ENCODE assay signal across 8 cellular contexts in the genomic region with DNA sequence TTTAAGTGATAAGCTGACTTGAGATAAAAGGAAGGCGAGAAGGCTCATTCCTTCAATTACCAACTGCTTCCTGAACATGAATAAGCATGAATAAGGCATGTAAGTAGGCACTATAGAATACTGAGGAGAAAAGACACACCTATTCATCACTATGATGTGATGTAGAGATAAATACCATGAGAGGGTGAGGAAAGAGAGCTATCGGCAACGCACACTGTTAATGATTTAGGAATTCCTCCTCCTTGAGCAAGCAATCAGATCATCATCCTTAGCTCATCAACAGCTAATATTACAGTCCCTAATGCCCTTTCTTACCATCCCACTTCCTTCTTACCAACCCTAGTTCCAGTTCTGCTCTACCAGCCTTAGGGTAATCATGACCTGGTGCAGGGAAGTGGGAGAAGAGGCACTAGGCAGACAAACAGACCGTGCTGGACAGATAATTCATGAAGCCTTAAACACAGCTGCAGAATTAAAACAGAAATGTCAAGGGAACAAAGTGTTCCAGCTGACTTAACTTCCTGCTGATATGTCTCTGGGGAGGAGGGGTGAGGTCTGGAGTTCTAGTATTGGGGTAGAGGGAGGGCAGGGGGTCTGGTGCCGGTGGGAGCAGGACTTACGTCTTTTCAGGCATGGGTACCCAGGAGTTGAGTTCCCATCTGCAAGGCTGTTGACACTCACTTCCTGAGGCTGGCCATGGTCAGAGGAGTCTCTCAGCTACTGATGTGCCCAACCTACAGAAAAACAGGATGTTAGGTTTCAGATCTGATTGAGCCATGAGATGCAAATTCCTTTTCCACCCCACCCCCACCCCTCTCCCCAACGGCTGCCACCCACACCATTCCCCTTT. TPM values are rescaled to one million over a fixed set of nuclear protein-coding genes. Genes with fewer than 3 reads are reported as not detected.
DNase-seq lines count a peak whose midpoint lies in the region; ATAC-seq, FAIRE-seq and TF ChIP-seq lines count a peak whose summit lies in the region.

No MANE protein-coding gene starts in this region.

- intact Hi-C loops in CD4-positive, alpha-beta T cell (cut with DNase I, micrococcal nuclease) = loop anchor here in 1 of 2 experiments (2.0 kb wide), 1 partner anchor 15 kb away; no protein-coding TSS in a partner anchor
- intact Hi-C loops in posterior vena cava (cut with DNase I) = no loop called here

- H3K4me3 ChIP-seq in astrocyte (ENCODE audit: insufficient read depth, low read depth, low read length) (no peak overlapping the region), kidney epithelial cell (ENCODE audit: low read depth, low read length) (no peak overlapping the region), thymus (ENCODE audit: low read length) (peak overlapping the region; percentile 40)

- FAIRE-seq in astrocyte (lab: Jason Lieb, UNC) = no peak

- POLR2A ChIA-PET in CD4-positive, alpha-beta T cell (lab: Charles Lee) = interaction anchor here (0.6 to 6.1 kb wide), 9 partner anchors 9 to 98 kb away, joined by 3 to 104 read pairs (median 4); partner anchors contain the start of gene RCSD1

- H3K4me1 Mint-ChIP-seq in CD4-positive, alpha-beta T cell (ENCODE audit: low read depth) = peaks cover 57% of the 10 kb centered on the region
- H3K4me1 Mint-ChIP-seq in astrocyte (ENCODE audit: low read depth, unreplicated experiment) = peaks cover 14% of the 10 kb centered on the region

- no peak overlapping the region for H3K9ac ChIP-seq in astrocyte (ENCODE audit: low read length)

- H3K4me3 Mint-ChIP-seq in CD4-positive, alpha-beta T cell = peak overlapping the region; percentile 69
- no peak overlapping the region for H3K4me3 Mint-ChIP-seq in astrocyte (ENCODE audit: unreplicated experiment)

- H3K27me3 ChIP-seq in CD4-positive, alpha-beta T cell (ENCODE audit: control insufficient read depth, insufficient read depth, low read length) = no peaks in the 10 kb centered on the region
- H3K27me3 ChIP-seq in astrocyte (ENCODE audit: insufficient read depth, low read length) (no peaks in the 10 kb centered on the region), kidney epithelial cell (ENCODE audit: control insufficient read depth, insufficient read depth, low read length) (no peaks in the 10 kb centered on the region), thymus (ENCODE audit: control insufficient read depth, insufficient read depth) (no peaks in the 10 kb centered on the region)

- TF ChIP-seq CTCF in CD4-positive, alpha-beta T cell (IDR thresholded peaks at IDR 0.05) = no peak
- TF ChIP-seq CTCF in astrocyte (IDR thresholded peaks at IDR 0.05; ENCODE audit: insufficient read depth, low read depth, low read length) (no peak), kidney epithelial cell (IDR thresholded peaks at IDR 0.05; ENCODE audit: insufficient read depth, low read length, poor library complexity, severe bottlenecking) (no peak)

- CTCF ChIA-PET in CD4-positive, alpha-beta T cell (lab: Charles Lee) = interaction anchor here (0.9 to 2.2 kb wide), 3 partner anchors 11 to 20 kb away, joined by 4 to 6 read pairs (median 5); no protein-coding TSS in a partner anchor

- no peaks in the 10 kb centered on the region for H3K9me3 ChIP-seq in CD4-positive, alpha-beta T cell (ENCODE audit: control insufficient read depth, low read length)
- H3K9me3 ChIP-seq in astrocyte (ENCODE audit: insufficient read depth, low read depth, low read length) (no peaks in the 10 kb centered on the region), thymus (ENCODE audit: control insufficient read depth) (no peaks in the 10 kb centered on the region)

- H3K36me3 ChIP-seq in astrocyte (ENCODE audit: insufficient read depth, low read length) (no peaks in the 10 kb centered on the region), kidney epithelial cell (ENCODE audit: control insufficient read depth, insufficient read depth, low read length) (no peaks in the 10 kb centered on the region), thymus (ENCODE audit: control insufficient read depth, insufficient read depth) (no peaks in the 10 kb centered on the region)

- H3K4me2 ChIP-seq in astrocyte (ENCODE audit: low read length) = peak overlapping the region; percentile 53

- H3K27me3 Mint-ChIP-seq in CD4-positive, alpha-beta T cell = no peaks in the 10 kb centered on the region
- peaks cover 4% of the 10 kb centered on the region for H3K27me3 Mint-ChIP-seq in astrocyte (ENCODE audit: low read depth, unreplicated experiment)

- H2AFZ ChIP-seq in astrocyte (ENCODE audit: low read depth, low read length) = peak overlapping the region; percentile 30

- 4% methylated on average over 7 of the region's 7 CpGs for WGBS in thymus

- no peaks in the 10 kb centered on the region for H4K20me1 ChIP-seq in astrocyte (ENCODE audit: insufficient read depth, low read length)

- peak; percentile 46 for ATAC-seq in CD4-positive, alpha-beta T cell (ENCODE audit: poor library complexity)
- peak; percentile 72 for ATAC-seq in GM21360 (IDR thresholded peaks at IDR 0.05; ENCODE audit: unreplicated experiment)

- no peaks in the 10 kb centered on the region for H3K79me2 ChIP-seq in astrocyte (ENCODE audit: insufficient read depth, low read length)

- peaks cover 7% of the 10 kb centered on the region for H3K4me1 ChIP-seq in astrocyte (ENCODE audit: insufficient read depth, low read length)
- peaks cover 29% of the 10 kb centered on the region for H3K4me1 ChIP-seq in thymus (ENCODE audit: control insufficient read depth, insufficient read depth, low read length)

- H3K9me3 Mint-ChIP-seq in CD4-positive, alpha-beta T cell = no peaks in the 10 kb centered on the region
- peaks cover 1% of the 10 kb centered on the region for H3K9me3 Mint-ChIP-seq in astrocyte (ENCODE audit: unreplicated experiment)

- H3K36me3 Mint-ChIP-seq in CD4-positive, alpha-beta T cell (ENCODE audit: low read depth) = no peaks in the 10 kb centered on the region
- no peaks in the 10 kb centered on the region for H3K36me3 Mint-ChIP-seq in astrocyte (ENCODE audit: low read depth, unreplicated experiment)

- in situ Hi-C loops in KBM-7 (cut with MboI; ENCODE audit: low pct_unique_long_range_greater_than_20kb, low sequenced_read_pairs) = no loop called here

- peak overlapping the region; percentile 62 for H3K27ac Mint-ChIP-seq in CD4-positive, alpha-beta T cell
- H3K27ac Mint-ChIP-seq in astrocyte (ENCODE audit: unreplicated experiment) = peak overlapping the region; percentile 22

- DNase-seq in CD4-positive, alpha-beta T cell = peak in 1 of 10 experiments; percentile 19
- DNase-seq in KBM-7 (peak; percentile 96), astrocyte (ENCODE audit: low read depth) (peak; percentile 50), kidney epithelial cell (ENCODE audit: low read depth) (peak; percentile 10), posterior vena cava (ENCODE audit: low spot score) (no peak), NCI-H510A (lab: John Stamatoyannopoulos, UW) (no peak)

- H3K27ac ChIP-seq in CD4-positive, alpha-beta T cell (ENCODE audit: low read depth, low read length) = peak overlapping the region; percentile 42
- no peak overlapping the region for H3K27ac ChIP-seq in astrocyte (ENCODE audit: low read depth, low read length)
- peak overlapping the region; percentile 84 for H3K27ac ChIP-seq in thymus (ENCODE audit: low read depth)

RNA-seq across cellular contexts. Expression of gene RCSD1, which starts 12.7 kb away (rescaled TPM):
- 10 to 100 TPM; 42.3 to 44.6 TPM for total RNA-seq in CD4-positive, alpha-beta T cell
- total RNA-seq in astrocyte (0.58 and 0.98 TPM in 2 replicates), kidney epithelial cell (0.21 TPM in 1 of 2 replicates, not detected in the other), posterior vena cava (10 to 100 TPM; 14.1 to 15.2 TPM)
- polyA plus RNA-seq in thymus = 69.4 TPM

Comparison
In these comparisons a context has a peak if more than half of its experiments do, and no peak if none do; other contexts are left out.
1. DNase-seq: peak in KBM-7 (single experiment), astrocyte (single experiment) and kidney epithelial cell (single experiment); none in posterior vena cava (single experiment) and NCI-H510A (single experiment).